ENCODE assay signal across 9 cellular contexts in genomic region chr9:87445646-87446045, GRCh38. TPM values are rescaled to one million over a fixed set of nuclear protein-coding genes. Genes with fewer than 3 reads are reported as not detected.
DNase-seq lines count a peak whose midpoint lies in the region; ATAC-seq, FAIRE-seq and TF ChIP-seq lines count a peak whose summit lies in the region.
"Had no signal": no experiment of that assay in that cellular context is flagged by ENCODE, and none has a peak within 500 bp of the region (broad histone marks: within the 10 kb centered on the region; RNA-seq: fewer than 3 reads in every experiment).

No MANE protein-coding gene starts in this region.

- no peaks in the 10 kb centered on the region for H3K36me3 Mint-ChIP-seq in nephron progenitor cell (ENCODE audit: low read depth)
- H3K36me3 Mint-ChIP-seq: activated naive CD8-positive, alpha-beta T cell had no signal

- no peaks in the 10 kb centered on the region for H3K4me1 ChIP-seq in PC-9 (replicated peaks; ENCODE audit: insufficient read depth)
- no peaks in the 10 kb centered on the region for H3K4me1 ChIP-seq in sigmoid colon

- DNase-seq in AG08396 (ENCODE audit: low spot score) (peak; percentile 11), GM18507 (ENCODE audit: extremely low spot score, insufficient read length, low read depth) (peak; percentile 18), PC-9 (peak in 1 of 2 experiments; percentile 22), epithelial cell of esophagus (ENCODE audit: low read depth) (peak; percentile 10), nephron progenitor cell (peak; percentile 26), sigmoid colon (no peak), NCI-H345 (lab: John Stamatoyannopoulos, UW) (no peak)

- H4K20me1 ChIP-seq in PC-9 (ENCODE audit: insufficient read depth): no peaks in the 10 kb centered on the region

- peak; percentile 94 for FAIRE-seq in GM18507 (lab: Jason Lieb, UNC)

- no peaks in the 10 kb centered on the region for H3K79me2 ChIP-seq in PC-9 (ENCODE audit: low read depth)

- H3K9me2 ChIP-seq in PC-9 (ENCODE audit: insufficient read depth): no peaks in the 10 kb centered on the region

- H3K27ac Mint-ChIP-seq in nephron progenitor cell: no peak overlapping the region
- H3K27ac Mint-ChIP-seq: activated naive CD8-positive, alpha-beta T cell had no signal

- TF ChIP-seq EP300 in sigmoid colon (IDR thresholded peaks at IDR 0.05): no peak

- intact Hi-C loops in PC-9 (cut with micrococcal nuclease; ENCODE audit: unreplicated experiment) (no loop called here), sigmoid colon (cut with DNase I) (no loop called here)

- no peaks in the 10 kb centered on the region for H3K36me3 ChIP-seq in PC-9 (ENCODE audit: low read depth)
- no peaks in the 10 kb centered on the region for H3K36me3 ChIP-seq in sigmoid colon

- H3K9me3 Mint-ChIP-seq in nephron progenitor cell: no peaks in the 10 kb centered on the region

- H3K27me3 Mint-ChIP-seq in nephron progenitor cell (ENCODE audit: low read depth, poor library complexity): peaks cover 4% of the 10 kb centered on the region
- H3K27me3 Mint-ChIP-seq: activated naive CD8-positive, alpha-beta T cell had no signal

- H3F3A ChIP-seq in PC-9 (ENCODE audit: insufficient read depth, low read depth): no peaks in the 10 kb centered on the region

- H3K27me3 ChIP-seq in PC-9 (ENCODE audit: insufficient read depth, low read depth) (no peaks in the 10 kb centered on the region), sigmoid colon (no peaks in the 10 kb centered on the region)

- no peaks in the 10 kb centered on the region for H3K9me3 ChIP-seq in PC-9 (ENCODE audit: insufficient read depth, low read depth)
- H3K9me3 ChIP-seq in sigmoid colon: no peaks in the 10 kb centered on the region

- no peak for TF ChIP-seq POLR2A in sigmoid colon (IDR thresholded peaks at IDR 0.05)

- BruUV-seq in PC-9 (replicated peaks; lab: Mats Ljungman, UMichigan): no TSS peak

- 0 out of 2 replicates have a peak overlapping the region, but pooled peaks have one; percentile 29 for H3K4me2 ChIP-seq in PC-9

- WGBS in sigmoid colon, 2 donors: 35 to 47% methylated on average over 5 of the region's 5 CpGs

- no peak for TF ChIP-seq CTCF in PC-9 (conservative IDR thresholded peaks at IDR 0.05)
- no peak for TF ChIP-seq CTCF in epithelial cell of esophagus (IDR thresholded peaks at IDR 0.05; ENCODE audit: insufficient read depth, low read depth, low read length, missing control alignments)
- no peak for TF ChIP-seq CTCF in nephron progenitor cell (IDR thresholded peaks at IDR 0.05)
- TF ChIP-seq CTCF in sigmoid colon (IDR thresholded peaks at IDR 0.05): no peak

- H3K4me3 Mint-ChIP-seq in nephron progenitor cell: peak overlapping the region; percentile 64
- H3K4me3 Mint-ChIP-seq: activated naive CD8-positive, alpha-beta T cell had no signal

- peak overlapping the region; percentile 53; the same call in 1 of the 2 replicates for H2AFZ ChIP-seq in PC-9

- H3K27ac ChIP-seq in PC-9 (no peak overlapping the region), sigmoid colon (no peak overlapping the region)

- peaks cover 15% of the 10 kb centered on the region for H3K4me1 Mint-ChIP-seq in nephron progenitor cell

- no peak overlapping the region for H3K4me3 ChIP-seq in PC-9
- H3K4me3 ChIP-seq in epithelial cell of esophagus (ENCODE audit: low read length): no peak overlapping the region
- no peak overlapping the region for H3K4me3 ChIP-seq in sigmoid colon

- peak; percentile 76 for ATAC-seq in HG02884 (IDR thresholded peaks at IDR 0.05; ENCODE audit: unreplicated experiment)

- POLR2A ChIA-PET in PC-9 (lab: Charles Lee; ENCODE audit: unreplicated experiment): no interaction called here

- CTCF ChIA-PET in PC-9 (lab: Charles Lee): no interaction called here

RNA-seq across cellular contexts. Expression of gene DAPK1, which starts 52.0 kb away (rescaled TPM):
- 100 and 158 TPM in 2 replicates for total RNA-seq in PC-9 (2021)
- total RNA-seq in sigmoid colon: 10 to 100 TPM; 78.1 to 92.5 (median 84.4) TPM
- 1 to 10 TPM; 4.8 to 7.1 (median 5.5) TPM for polyA plus RNA-seq in sigmoid colon

Comparison
In these comparisons a context has a peak if more than half of its experiments do, and no peak if none do; other contexts are left out.
1. DNase-seq: peak in AG08396 (single experiment), GM18507 (single experiment), epithelial cell of esophagus (single experiment) and nephron progenitor cell (single experiment); none in sigmoid colon (single experiment) and NCI-H345 (single experiment).